ENCODE assay signal across 8 cellular contexts in the genomic region with DNA sequence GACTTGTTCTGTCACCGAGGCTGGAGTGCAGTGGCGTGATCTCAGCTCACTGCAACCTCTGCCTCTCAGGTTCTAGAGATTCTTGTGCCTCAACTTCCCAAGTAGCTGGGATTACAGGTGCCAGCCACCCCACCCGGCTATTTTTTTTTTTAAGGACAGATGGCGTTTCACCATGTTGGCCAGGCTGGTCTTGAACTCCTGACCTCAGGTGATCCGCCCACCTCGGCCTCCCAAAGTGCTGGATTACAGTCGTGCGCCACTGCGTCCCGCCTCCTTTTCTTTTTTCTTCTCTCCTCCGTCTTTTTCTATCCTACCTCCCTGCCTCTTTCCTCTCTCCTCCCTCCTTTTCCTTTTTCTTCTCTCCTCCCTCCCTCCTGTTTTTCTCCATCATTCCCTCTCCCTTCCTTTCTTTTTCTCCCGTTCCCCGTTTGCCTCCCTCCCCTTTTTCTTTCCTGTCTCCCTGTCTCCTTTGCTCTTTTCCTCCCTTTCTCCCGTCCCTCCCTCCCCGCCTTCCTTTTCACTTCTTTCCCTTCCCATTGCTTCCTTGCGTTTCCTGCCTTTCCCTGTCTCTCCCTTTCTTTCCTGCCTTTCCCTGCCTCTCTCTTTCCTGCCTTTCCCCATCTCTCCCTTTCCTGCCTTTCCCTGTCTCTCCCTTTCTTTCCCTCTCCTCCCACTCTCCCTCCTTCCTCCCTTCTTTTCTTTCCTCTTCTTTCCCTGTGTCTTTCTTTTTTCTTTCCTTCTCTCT. TPM values are rescaled to one million over a fixed set of nuclear protein-coding genes. Genes with fewer than 3 reads are reported as not detected.
DNase-seq lines count a peak whose midpoint lies in the region; ATAC-seq and TF ChIP-seq lines count a peak whose summit lies in the region.

No MANE protein-coding gene starts in this region.

- H3K27me3 Mint-ChIP-seq in activated naive CD8-positive, alpha-beta T cell treated with anti-CD3 and anti-CD28 coated beads for 36 hours, result no peaks in the 10 kb centered on the region

- peak overlapping the region; percentile 95 for H3K27ac Mint-ChIP-seq in activated naive CD8-positive, alpha-beta T cell treated with anti-CD3 and anti-CD28 coated beads for 36 hours

- no peaks in the 10 kb centered on the region for H3K27me3 ChIP-seq in right atrium auricular region
- no peaks in the 10 kb centered on the region for H3K27me3 ChIP-seq in lower lobe of right lung (ENCODE audit: low read depth)
- H3K27me3 ChIP-seq in upper lobe of right lung, result no peaks in the 10 kb centered on the region

- H3K4me1 ChIP-seq in right atrium auricular region (peaks cover 0 to 29% of the 10 kb centered on the region in 2 donors), lower lobe of right lung (peaks cover 33% of the 10 kb centered on the region), upper lobe of right lung (peaks cover 32% of the 10 kb centered on the region)

- H3K4me3 ChIP-seq in right atrium auricular region (no peak overlapping the region), lower lobe of right lung (peak overlapping the region; percentile 81), upper lobe of right lung (no peak overlapping the region)

- POLR2A ChIA-PET in HEK293T (lab: Yijun Ruan, JAX), result no interaction called here

- peak overlapping the region; percentile 98 for H3K4me3 Mint-ChIP-seq in activated naive CD8-positive, alpha-beta T cell treated with anti-CD3 and anti-CD28 coated beads for 36 hours

- ATAC-seq in Right ventricle myocardium superior (ENCODE audit: poor library complexity), result no peak
- ATAC-seq in lower lobe of right lung, result no peak
- no peak for ATAC-seq in upper lobe of right lung

- H3K9me3 Mint-ChIP-seq in activated naive CD8-positive, alpha-beta T cell treated with anti-CD3 and anti-CD28 coated beads for 36 hours, result no peaks in the 10 kb centered on the region

- DNase-seq in Right ventricle myocardium superior, result peak; percentile 30
- DNase-seq in right atrium auricular region (ENCODE audit: low spot score), result no peak
- DNase-seq in activated naive CD8-positive, alpha-beta T cell treated with anti-CD3 and anti-CD28 coated beads for 36 hours, result no peak
- peak; percentile 27 for DNase-seq in lower lobe of right lung
- DNase-seq in upper lobe of right lung, result peak; percentile 17
- DNase-seq in HEK293T (ENCODE audit: extremely low spot score), result no peak
- no peak for DNase-seq in NCI-H1436 (lab: John Stamatoyannopoulos, UW)
- no peak for DNase-seq in NCI-H1105 treated with DMSO at 0.1 percent for 48 hours (lab: John Stamatoyannopoulos, UW)

- peaks cover 24% of the 10 kb centered on the region for H3K4me1 Mint-ChIP-seq in activated naive CD8-positive, alpha-beta T cell treated with anti-CD3 and anti-CD28 coated beads for 36 hours

- CTCF ChIA-PET in HEK293T (lab: Yijun Ruan, JAX), result no interaction called here

- H3K36me3 ChIP-seq in right atrium auricular region (peaks cover 19% of the 10 kb centered on the region), lower lobe of right lung (peaks cover 30% of the 10 kb centered on the region), upper lobe of right lung (peaks cover 14% of the 10 kb centered on the region)

- H3K36me3 Mint-ChIP-seq in activated naive CD8-positive, alpha-beta T cell treated with anti-CD3 and anti-CD28 coated beads for 36 hours, result peaks cover 49% of the 10 kb centered on the region

- intact Hi-C loops in Right ventricle myocardium superior (cut with DNase I) (loop anchor here (10.0 kb wide), 1 partner anchor 51 kb away; no protein-coding TSS in a partner anchor), lower lobe of right lung (cut with DNase I) (no loop called here), upper lobe of right lung (cut with DNase I) (no loop called here)

- H3K9me3 ChIP-seq in right atrium auricular region (no peaks in the 10 kb centered on the region), lower lobe of right lung (no peaks in the 10 kb centered on the region), upper lobe of right lung (no peaks in the 10 kb centered on the region)

- TF ChIP-seq CTCF in right atrium auricular region (IDR thresholded peaks at IDR 0.05), result no peak
- TF ChIP-seq CTCF in lower lobe of right lung (IDR thresholded peaks at IDR 0.05), result no peak
- no peak for TF ChIP-seq CTCF in upper lobe of right lung (IDR thresholded peaks at IDR 0.05)

- no peak overlapping the region for H3K27ac ChIP-seq in right atrium auricular region
- no peak overlapping the region for H3K27ac ChIP-seq in lower lobe of right lung
- peak overlapping the region; percentile 18 for H3K27ac ChIP-seq in upper lobe of right lung

TF ChIP-seq in HEK293T, 16 proteins besides CTCF, POLR2A, EP300 and RAD21:
- no peak for TF ChIP-seq SUZ12 (IDR thresholded peaks at IDR 0.05)
- TF ChIP-seq TARDBP (IDR thresholded peaks at IDR 0.05), result no peak
- no peak for TF ChIP-seq CTBP1 (IDR thresholded peaks at IDR 0.05; ENCODE audit: borderline replicate concordance)
- no peak for TF ChIP-seq NFRKB (IDR thresholded peaks at IDR 0.05)
TF ChIP-seq in HEK293T: peak in this region for 0.

RNA-seq across cellular contexts. Expression of a gene that starts 2.1 kb away (rescaled TPM):
- total RNA-seq in Right ventricle myocardium superior (141 TPM), right atrium auricular region (100 to 1,000 TPM; 109 to 157 TPM), lower lobe of right lung (335 TPM), upper lobe of right lung (337 TPM)
- 100 to 1,000 TPM; 358 to 372 TPM for total RNA-seq in activated naive CD8-positive, alpha-beta T cell treated with anti-CD3 and anti-CD28 coated beads for 36 hours

RNA-seq across cellular contexts. Expression of a gene that starts 57.5 kb away (rescaled TPM):
- total RNA-seq in Right ventricle myocardium superior, result 6.4 TPM
- total RNA-seq in right atrium auricular region, result 1 to 10 TPM; 2.4 to 3.2 TPM
- under 1 TPM in 1 of 2 experiments, not detected in 1; 0.29 TPM for total RNA-seq in activated naive CD8-positive, alpha-beta T cell treated with anti-CD3 and anti-CD28 coated beads for 36 hours
- total RNA-seq in lower lobe of right lung, result 59.9 TPM
- total RNA-seq in upper lobe of right lung, result 43.0 TPM

RNA-seq across cellular contexts. Expression of a gene that starts 58.7 kb away (rescaled TPM):
- total RNA-seq in Right ventricle myocardium superior, result 31.8 TPM
- total RNA-seq in right atrium auricular region, result 10 to 100 TPM; 20.1 to 31.9 TPM
- total RNA-seq in activated naive CD8-positive, alpha-beta T cell treated with anti-CD3 and anti-CD28 coated beads for 36 hours, result 10 to 100 TPM; 29.4 to 30.5 TPM
- total RNA-seq in lower lobe of right lung, result 19.1 TPM
- total RNA-seq in upper lobe of right lung, result 23.8 TPM

Comparison
In these comparisons a context has a peak if more than half of its experiments do, and no peak if none do; other contexts are left out.
1. DNase-seq: peak in Right ventricle myocardium superior (single experiment), lower lobe of right lung (single experiment) and upper lobe of right lung (single experiment); none in right atrium auricular region (single experiment), activated naive CD8-positive, alpha-beta T cell treated with anti-CD3 and anti-CD28 coated beads for 36 hours (single experiment), HEK293T (single experiment), NCI-H1436 (single experiment) and NCI-H1105 treated with DMSO at 0.1 percent for 48 hours (single experiment).